ENCODE assay signal across 26 cellular contexts in the genomic region with DNA sequence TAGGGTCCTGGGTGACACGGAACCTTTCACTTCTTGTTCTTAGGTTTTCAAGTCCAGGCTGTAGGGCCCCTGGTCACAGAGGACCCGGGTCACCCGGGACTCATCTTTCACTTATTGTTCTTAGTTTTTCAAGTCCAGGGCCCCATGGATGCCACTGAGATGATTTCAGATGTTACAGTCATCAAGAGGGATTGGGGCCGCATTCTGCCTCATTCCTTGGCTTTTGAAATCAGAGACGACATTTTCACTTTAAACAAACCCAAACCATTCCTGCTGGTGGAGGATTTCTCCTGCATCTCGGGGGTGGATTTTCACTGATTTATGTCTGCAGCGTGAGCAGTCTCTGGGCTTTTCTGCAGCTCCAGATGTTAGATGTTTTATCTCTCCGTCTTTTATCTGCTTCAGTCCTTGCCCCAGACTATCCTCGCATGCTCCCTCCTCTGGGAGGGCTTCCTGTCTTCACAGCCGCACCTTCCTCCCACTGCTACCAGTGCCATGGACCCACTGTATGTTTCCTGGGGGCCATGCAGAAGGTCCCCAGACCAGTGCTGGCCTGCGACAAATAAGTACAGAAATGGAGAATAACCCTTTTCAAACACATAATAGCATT. TPM values are rescaled to one million over a fixed set of nuclear protein-coding genes. Genes with fewer than 3 reads are reported as not detected.
DNase-seq lines count a peak whose midpoint lies in the region; ATAC-seq and TF ChIP-seq lines count a peak whose summit lies in the region.
"Had no signal": no experiment of that assay in that cellular context is flagged by ENCODE, and none has a peak within 500 bp of the region (broad histone marks: within the 10 kb centered on the region; RNA-seq: fewer than 3 reads in every experiment).

No MANE protein-coding gene starts in this region.

- no peak overlapping the region for H2AK5ac ChIP-seq in trophoblast cell (ENCODE audit: low read length)

- H3K23ac ChIP-seq in trophoblast cell (ENCODE audit: low read length) = no peak overlapping the region

- no peak overlapping the region for H2AFZ ChIP-seq in trophoblast cell (ENCODE audit: insufficient read depth, low read length, poor library complexity)
- H2AFZ ChIP-seq: PC-9 had no signal

- H3K14ac ChIP-seq in trophoblast cell (ENCODE audit: low read length) = no peak overlapping the region

- no peak overlapping the region for H2BK12ac ChIP-seq in trophoblast cell (ENCODE audit: low read length)

- no peak overlapping the region for H3K4ac ChIP-seq in trophoblast cell (ENCODE audit: low read depth, low read length)

- DNase-seq in AG08396 (ENCODE audit: low spot score) (peak; percentile 72), adipocyte (ENCODE audit: low read depth) (peak; percentile 81), fibroblast of peridontal ligament (ENCODE audit: extremely low read depth) (peak; percentile 71), trophoblast cell (peak; percentile 52 to 53), dorsolateral prefrontal cortex (no peak), kidney glomerular epithelial cell (lab: John Stamatoyannopoulos, UW) (no peak), HuH-7.5 (ENCODE audit: low spot score) (no peak)
- DNase-seq: activated CD4-positive, alpha-beta T cell treated with anti-CD3 and anti-CD28 coated beads, Interleukin-2, amount 10 ng/mL, durations not matched to agents 7 days and 5 days; activated CD8-positive, alpha-beta memory T cell treated with anti-CD3 and anti-CD28 coated beads, Interleukin-2, amount 50 U/mL, for 48 hours; activated effector memory CD4-positive, alpha-beta T cell treated with Interleukin-2 at 50 U/mL for 16 hours; activated naive CD8-positive, alpha-beta T cell treated with anti-CD3 and anti-CD28 coated beads, Interleukin-2, amount 50 U/mL, for 24 hours; CD4-positive, CD25-positive, alpha-beta regulatory T cell; central memory CD4-positive, alpha-beta T cell; effector CD4-positive, alpha-beta T cell; GDM1; heart right ventricle; left ventricle myocardium superior; NCI-H1048; NCI-H1930; NCI-H345; PC-9; SIG-M5; stimulated activated CD4-positive, alpha-beta T cell treated with anti-CD3 and anti-CD28 coated beads, Interleukin-15, amount 100 ng/mL, for 24 hours had no signal

- no peak overlapping the region for H3K18ac ChIP-seq in trophoblast cell (ENCODE audit: low read length)

- H3K79me2 ChIP-seq in trophoblast cell (ENCODE audit: control insufficient read depth, insufficient read depth, low read length, poor library complexity) = peaks cover 2% of the 10 kb centered on the region

- no peaks in the 10 kb centered on the region for H3K27me3 ChIP-seq in adipocyte (replicated peaks; ENCODE audit: control insufficient read depth, insufficient read depth, low read length)
- no peaks in the 10 kb centered on the region for H3K27me3 ChIP-seq in trophoblast cell (ENCODE audit: insufficient read depth, low read length)
- peaks cover 0 to 3% (median 0%) of the 10 kb centered on the region in 45 donors for H3K27me3 ChIP-seq in dorsolateral prefrontal cortex
- H3K27me3 ChIP-seq: heart right ventricle had no signal

- no peaks in the 10 kb centered on the region for H3K79me1 ChIP-seq in trophoblast cell (ENCODE audit: low read length)

- no peak overlapping the region for H4K8ac ChIP-seq in trophoblast cell (ENCODE audit: low read depth, low read length)

- H2BK5ac ChIP-seq in trophoblast cell (ENCODE audit: low read depth, low read length, poor library complexity) = no peak overlapping the region

- intact Hi-C loops in dorsolateral prefrontal cortex (cut with DNase I) = no loop called here

- H3K9me3 ChIP-seq in adipocyte (ENCODE audit: control insufficient read depth, low read length) (no peaks in the 10 kb centered on the region), trophoblast cell (ENCODE audit: insufficient read depth, low read depth, low read length) (peaks cover 1% of the 10 kb centered on the region)
- H3K9me3 ChIP-seq: heart right ventricle had no signal

- no peak overlapping the region for H2BK120ac ChIP-seq in trophoblast cell (ENCODE audit: insufficient read depth, low read length, poor library complexity)

- no CpG with 5 or more reads among the region's 11 CpGs for WGBS in trophoblast cell (ENCODE audit: extremely low coverage, insufficient coverage, insufficient read length)

- TF ChIP-seq CTCF in dorsolateral prefrontal cortex (IDR thresholded peaks at IDR 0.05 in 54 of 56, conservative IDR thresholded peaks at IDR 0.05 in 2 of 56; ENCODE audit: low read depth in 1 of 56, partially characterized antibody in 56 of 56) = no peak

- no peak overlapping the region for H4K12ac ChIP-seq in trophoblast cell (ENCODE audit: low read depth, low read length)

- H3K36me3 ChIP-seq in adipocyte (ENCODE audit: control insufficient read depth, insufficient read depth, low read length, severe bottlenecking) (peaks cover 26% of the 10 kb centered on the region), trophoblast cell (ENCODE audit: control insufficient read depth in 1 of 2, insufficient read depth in 2 of 2, low read length in 2 of 2) (peaks cover 85 to 90% of the 10 kb centered on the region in 2 experiments)

- no peak overlapping the region for H3K9ac ChIP-seq in adipocyte (ENCODE audit: low read length)
- H3K9ac ChIP-seq in trophoblast cell (ENCODE audit: low read length) = no peak overlapping the region
- H3K9ac ChIP-seq: KMS-11 had no signal

- no peak overlapping the region for H3K4me2 ChIP-seq in trophoblast cell (ENCODE audit: low read length)
- H3K4me2 ChIP-seq: KMS-11, PC-9 had no signal

- H3K4me1 ChIP-seq in adipocyte (ENCODE audit: control insufficient read depth, insufficient read depth, low read length) (peaks cover 14% of the 10 kb centered on the region), trophoblast cell (ENCODE audit: control insufficient read depth in 1 of 2, insufficient read depth in 2 of 2, low read length in 2 of 2) (no peaks in the 10 kb centered on the region)
- H3K4me1 ChIP-seq: heart right ventricle had no signal

- no peak overlapping the region for H4K91ac ChIP-seq in trophoblast cell (ENCODE audit: low read depth, low read length)

- ATAC-seq in GM21529 (IDR thresholded peaks at IDR 0.05; ENCODE audit: unreplicated experiment) = no peak
- ATAC-seq: activated naive CD8-positive, alpha-beta T cell treated with anti-CD3 and anti-CD28 coated beads, Interleukin-2, amount 50 U/mL, for 24 hours; GM12878; heart right ventricle; left ventricle myocardium superior had no signal

- H3K4me3 ChIP-seq in adipocyte (ENCODE audit: low read length) (no peak overlapping the region), trophoblast cell (ENCODE audit: low read depth, low read length) (no peak overlapping the region), dorsolateral prefrontal cortex (no peak overlapping the region)
- H3K4me3 ChIP-seq: GM12878, heart right ventricle, PC-9 had no signal

- H3K27ac ChIP-seq in trophoblast cell (ENCODE audit: low read depth, low read length) = no peak overlapping the region
- H3K27ac ChIP-seq in dorsolateral prefrontal cortex = no peak overlapping the region
- H3K27ac ChIP-seq: heart right ventricle, KMS-11, PC-9 had no signal

RNA-seq across cellular contexts. Expression of gene FBLN1, which starts 27.4 kb away (rescaled TPM):
- polyA plus RNA-seq in trophoblast cell (2013) = 1,067 and 1,077 TPM in 2 replicates
- total RNA-seq in dorsolateral prefrontal cortex = 10 to 100 TPM; 11.8 to 74.6 (median 26.0) TPM
- total RNA-seq: activated CD4-positive, alpha-beta T cell treated with anti-CD3 and anti-CD28 coated beads, Interleukin-2, amount 10 ng/mL, durations not matched to agents 7 days and 5 days had no signal
- polyA plus RNA-seq: CD4-positive, CD25-positive, alpha-beta regulatory T cell had no signal

Comparison
In these comparisons a context has a peak if more than half of its experiments do, and no peak if none do; other contexts are left out.
1. DNase-seq: peak in AG08396 (single experiment), adipocyte (single experiment), fibroblast of peridontal ligament (single experiment) and trophoblast cell (2 of 2); none in dorsolateral prefrontal cortex (0 of 10), kidney glomerular epithelial cell (single experiment) and HuH-7.5 (single experiment).